Comparison of ENCODE assay signal across 27 cellular contexts in genomic region chr3:140456974-140457373, GRCh38.
"Had no signal": no experiment of that assay in that cellular context is flagged by ENCODE, and none has a peak within 500 bp of the region (broad histone marks: within the 10 kb centered on the region; RNA-seq: fewer than 3 reads in every experiment).

No MANE protein-coding gene starts in this region.

- ATAC-seq: effector memory CD8-positive, alpha-beta T cell; heart left ventricle; left lobe of liver; mucosa of descending colon; natural killer cell treated with Interleukin-12 subunit alpha and Interleukin-12 subunit beta and Interleukin-15 and Interleukin-18, amount 100 ng/mL, for 72 hours; sciatic nerve; stimulated activated effector memory CD8-positive, alpha-beta T cell treated with anti-CD3 and anti-CD28 coated beads, Interleukin-12 subunit alpha, Interleukin-12 subunit beta, amount 100 ng/mL, for 72 hours had no signal

- H3K27ac ChIP-seq: heart left ventricle, hepatocyte, parathyroid adenoma, right atrium auricular region, stomach, testis, tibial artery had no signal

- H3K27me3 ChIP-seq: heart left ventricle, hepatocyte, right atrium auricular region, stomach, testis, tibial artery had no signal

- H3K4me1 ChIP-seq: heart left ventricle, parathyroid adenoma, right atrium auricular region, stomach, testis, tibial artery had no signal

- H3K27me3 Mint-ChIP-seq: naive B cell, type B pancreatic cell had no signal

- H3K36me3 ChIP-seq: heart left ventricle, right atrium auricular region, stomach, tibial artery had no signal

- H3K4me3 Mint-ChIP-seq: effector memory CD8-positive, alpha-beta T cell; memory B cell; mesothelial cell of epicardium; naive B cell; natural killer cell treated with Interleukin-12 subunit alpha and Interleukin-12 subunit beta and Interleukin-15 and Interleukin-18, amount 100 ng/mL, for 72 hours; neural crest cell; stimulated activated effector memory CD8-positive, alpha-beta T cell treated with anti-CD3 and anti-CD28 coated beads, Interleukin-12 subunit alpha, Interleukin-12 subunit beta, amount 100 ng/mL, for 72 hours; type B pancreatic cell had no signal

- H3K4me3 ChIP-seq: heart left ventricle, hepatocyte, lung, mucosa of descending colon, right atrium auricular region, smooth muscle cell, stomach, testis, tibial artery had no signal

- H3K9me3 Mint-ChIP-seq: memory B cell; mesothelial cell of epicardium; natural killer cell treated with Interleukin-12 subunit alpha and Interleukin-12 subunit beta and Interleukin-15 and Interleukin-18, amount 100 ng/mL, for 72 hours; neural crest cell; stimulated activated effector memory CD8-positive, alpha-beta T cell treated with anti-CD3 and anti-CD28 coated beads, Interleukin-12 subunit alpha, Interleukin-12 subunit beta, amount 100 ng/mL, for 72 hours; type B pancreatic cell had no signal

- H3K9ac ChIP-seq: parathyroid adenoma had no signal

- H3K27ac Mint-ChIP-seq: effector memory CD8-positive, alpha-beta T cell; memory B cell; mesothelial cell of epicardium; naive B cell; progenitor cell of endocrine pancreas; stimulated activated effector memory CD8-positive, alpha-beta T cell treated with anti-CD3 and anti-CD28 coated beads, Interleukin-12 subunit alpha, Interleukin-12 subunit beta, amount 100 ng/mL, for 72 hours; type B pancreatic cell had no signal

- H3K9me3 ChIP-seq: heart left ventricle, mucosa of descending colon, right atrium auricular region, stomach, testis, tibial artery had no signal

- DNase-seq: cortex of kidney; effector memory CD8-positive, alpha-beta T cell; heart left ventricle; kidney; mucosa of descending colon; naive B cell; stimulated activated CD4-positive, alpha-beta T cell treated with anti-CD3 and anti-CD28 coated beads, Interleukin-12 subunit alpha, Interleukin-12 subunit beta, amount 100 ng/mL, for 4 hours; stimulated activated CD4-positive, alpha-beta T cell treated with anti-CD3 and anti-CD28 coated beads, Interleukin-1b, Interleukin-23, amount 100 ng/mL, for 48 hours; stimulated activated CD4-positive, alpha-beta T cell treated with anti-CD3 and anti-CD28 coated beads, Interleukin-4, amount 100 ng/mL, for 1 hour; stimulated activated naive CD4-positive, alpha-beta T cell treated with Interleukin-2 at 50 U/mL for 16 hours; stomach; testis; tibial artery had no signal

- H3K4me1 Mint-ChIP-seq: memory B cell; mesothelial cell of epicardium; naive B cell; neural crest cell; stimulated activated effector memory CD8-positive, alpha-beta T cell treated with anti-CD3 and anti-CD28 coated beads, Interleukin-12 subunit alpha, Interleukin-12 subunit beta, amount 100 ng/mL, for 72 hours had no signal

- H3K36me3 Mint-ChIP-seq: memory B cell; mesothelial cell of epicardium; naive B cell; natural killer cell treated with Interleukin-12 subunit alpha and Interleukin-12 subunit beta and Interleukin-15 and Interleukin-18, amount 100 ng/mL, for 72 hours; stimulated activated effector memory CD8-positive, alpha-beta T cell treated with anti-CD3 and anti-CD28 coated beads, Interleukin-12 subunit alpha, Interleukin-12 subunit beta, amount 100 ng/mL, for 72 hours; type B pancreatic cell had no signal
